In the genomic region with DNA sequence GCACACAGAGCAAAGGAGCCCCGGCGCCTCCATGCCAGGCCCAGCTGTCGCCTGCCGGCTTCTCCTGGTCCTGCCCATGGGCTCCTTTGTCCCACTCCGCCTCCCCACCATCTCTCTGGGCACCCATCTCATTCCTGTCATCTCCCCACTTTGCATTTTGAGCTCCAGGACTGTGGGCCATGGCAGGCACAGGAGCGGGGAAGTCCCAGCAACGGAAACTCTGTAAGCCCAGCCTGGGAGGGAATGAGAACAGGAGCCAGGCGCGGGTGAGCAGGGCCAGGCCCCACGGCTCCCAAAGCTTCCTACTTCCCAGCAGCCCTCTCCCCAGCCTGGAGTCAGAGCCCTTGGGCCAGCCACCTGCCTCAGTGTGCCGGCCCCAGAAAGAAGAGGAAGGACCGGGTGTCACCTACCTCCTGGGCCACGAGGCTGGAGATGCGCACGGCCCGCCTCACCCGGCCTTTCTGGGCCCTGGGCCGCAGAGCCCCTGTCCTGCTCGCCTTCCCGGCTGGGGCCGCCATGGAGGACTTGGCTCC, we compare ENCODE assay signal across 1 cellular context.
TF ChIP-seq lines count a peak whose summit lies in the region.

No MANE protein-coding gene starts in this region.

TF ChIP-seq in K562, 482 proteins besides CTCF, POLR2A, EP300 and RAD21 (continued from another document and continues in another):
- TF ChIP-seq USF1 (CRISPR knock-in tag; IDR thresholded peaks at IDR 0.05) (peak; percentile 45; the same call in 1 of the 2 replicates), KLF6 (CRISPR knock-in tag; IDR thresholded peaks at IDR 0.05; ENCODE audit: borderline replicate concordance) (0 out of 2 replicates have a peak, but pooled peaks have one; percentile 22), ZBTB17 (CRISPR knock-in tag; IDR thresholded peaks at IDR 0.05) (0 out of 2 replicates have a peak, but pooled peaks have one; percentile 22), E2F5 (CRISPR knock-in tag; IDR thresholded peaks at IDR 0.05) (0 out of 2 replicates have a peak, but pooled peaks have one; percentile 60), SAP30 (IDR thresholded peaks at IDR 0.05; ENCODE audit: borderline replicate concordance, insufficient read depth, low read depth, low read length, poor library complexity, severe bottlenecking) (peak; percentile 81), KAT8 (IDR thresholded peaks at IDR 0.05; ENCODE audit: low read depth) (no peak), EGR1 (conservative IDR thresholded peaks at IDR 0.05) (no peak), SP1 (CRISPR knock-in tag; IDR thresholded peaks at IDR 0.05) (peak; percentile 45; the same call in 1 of the 2 replicates), HDAC1 (IDR thresholded peaks at IDR 0.05) (peak in 1 of 2 experiments; percentile 45; a peak in 1 of 4 replicates), ZFX (CRISPR knock-in tag; IDR thresholded peaks at IDR 0.05) (peak; percentile 68; the same call in 1 of the 2 replicates), ZNF778 (CRISPR knock-in tag; IDR thresholded peaks at IDR 0.05) (no peak), UBTF (IDR thresholded peaks at IDR 0.05; ENCODE audit: borderline replicate concordance in 1 of 2, low read depth in 2 of 2, low read length in 2 of 2) (0 out of 4 replicates have a peak, but pooled peaks of 1 of the 2 experiments have one; percentile 17), THRB (CRISPR knock-in tag; conservative IDR thresholded peaks at IDR 0.05) (no peak), DMBX1 (CRISPR knock-in tag; IDR thresholded peaks at IDR 0.05; ENCODE audit: borderline replicate concordance) (no peak), TCFL5 (CRISPR knock-in tag; conservative IDR thresholded peaks at IDR 0.05) (no peak), PPARD (CRISPR knock-in tag; IDR thresholded peaks at IDR 0.05) (no peak), ZNF175 (CRISPR knock-in tag; IDR thresholded peaks at IDR 0.05; ENCODE audit: low read depth) (0 out of 2 replicates have a peak, but pooled peaks have one; percentile 5), REST (CRISPR knock-in tag; IDR thresholded peaks at IDR 0.05; ENCODE audit: low read depth) (no peak), POLR2AphosphoS2 (IDR thresholded peaks at IDR 0.05; ENCODE audit: low read length) (no peak), MXI1 (IDR thresholded peaks at IDR 0.05; ENCODE audit: low read depth, low read length) (no peak), MXD1 (CRISPR knock-in tag; IDR thresholded peaks at IDR 0.05; ENCODE audit: borderline replicate concordance, poor library complexity, severe bottlenecking) (no peak), TGIF2 (CRISPR knock-in tag; IDR thresholded peaks at IDR 0.05) (0 out of 2 replicates have a peak, but pooled peaks have one; percentile 68), TEAD4 (IDR thresholded peaks at IDR 0.05; ENCODE audit: low read length) (0 out of 2 replicates have a peak, but pooled peaks have one; percentile 2), TEAD4 (CRISPR knock-in tag; IDR thresholded peaks at IDR 0.05; ENCODE audit: borderline replicate concordance) (0 out of 2 replicates have a peak, but pooled peaks have one; percentile 43)
- TF ChIP-seq, protein P1, sequence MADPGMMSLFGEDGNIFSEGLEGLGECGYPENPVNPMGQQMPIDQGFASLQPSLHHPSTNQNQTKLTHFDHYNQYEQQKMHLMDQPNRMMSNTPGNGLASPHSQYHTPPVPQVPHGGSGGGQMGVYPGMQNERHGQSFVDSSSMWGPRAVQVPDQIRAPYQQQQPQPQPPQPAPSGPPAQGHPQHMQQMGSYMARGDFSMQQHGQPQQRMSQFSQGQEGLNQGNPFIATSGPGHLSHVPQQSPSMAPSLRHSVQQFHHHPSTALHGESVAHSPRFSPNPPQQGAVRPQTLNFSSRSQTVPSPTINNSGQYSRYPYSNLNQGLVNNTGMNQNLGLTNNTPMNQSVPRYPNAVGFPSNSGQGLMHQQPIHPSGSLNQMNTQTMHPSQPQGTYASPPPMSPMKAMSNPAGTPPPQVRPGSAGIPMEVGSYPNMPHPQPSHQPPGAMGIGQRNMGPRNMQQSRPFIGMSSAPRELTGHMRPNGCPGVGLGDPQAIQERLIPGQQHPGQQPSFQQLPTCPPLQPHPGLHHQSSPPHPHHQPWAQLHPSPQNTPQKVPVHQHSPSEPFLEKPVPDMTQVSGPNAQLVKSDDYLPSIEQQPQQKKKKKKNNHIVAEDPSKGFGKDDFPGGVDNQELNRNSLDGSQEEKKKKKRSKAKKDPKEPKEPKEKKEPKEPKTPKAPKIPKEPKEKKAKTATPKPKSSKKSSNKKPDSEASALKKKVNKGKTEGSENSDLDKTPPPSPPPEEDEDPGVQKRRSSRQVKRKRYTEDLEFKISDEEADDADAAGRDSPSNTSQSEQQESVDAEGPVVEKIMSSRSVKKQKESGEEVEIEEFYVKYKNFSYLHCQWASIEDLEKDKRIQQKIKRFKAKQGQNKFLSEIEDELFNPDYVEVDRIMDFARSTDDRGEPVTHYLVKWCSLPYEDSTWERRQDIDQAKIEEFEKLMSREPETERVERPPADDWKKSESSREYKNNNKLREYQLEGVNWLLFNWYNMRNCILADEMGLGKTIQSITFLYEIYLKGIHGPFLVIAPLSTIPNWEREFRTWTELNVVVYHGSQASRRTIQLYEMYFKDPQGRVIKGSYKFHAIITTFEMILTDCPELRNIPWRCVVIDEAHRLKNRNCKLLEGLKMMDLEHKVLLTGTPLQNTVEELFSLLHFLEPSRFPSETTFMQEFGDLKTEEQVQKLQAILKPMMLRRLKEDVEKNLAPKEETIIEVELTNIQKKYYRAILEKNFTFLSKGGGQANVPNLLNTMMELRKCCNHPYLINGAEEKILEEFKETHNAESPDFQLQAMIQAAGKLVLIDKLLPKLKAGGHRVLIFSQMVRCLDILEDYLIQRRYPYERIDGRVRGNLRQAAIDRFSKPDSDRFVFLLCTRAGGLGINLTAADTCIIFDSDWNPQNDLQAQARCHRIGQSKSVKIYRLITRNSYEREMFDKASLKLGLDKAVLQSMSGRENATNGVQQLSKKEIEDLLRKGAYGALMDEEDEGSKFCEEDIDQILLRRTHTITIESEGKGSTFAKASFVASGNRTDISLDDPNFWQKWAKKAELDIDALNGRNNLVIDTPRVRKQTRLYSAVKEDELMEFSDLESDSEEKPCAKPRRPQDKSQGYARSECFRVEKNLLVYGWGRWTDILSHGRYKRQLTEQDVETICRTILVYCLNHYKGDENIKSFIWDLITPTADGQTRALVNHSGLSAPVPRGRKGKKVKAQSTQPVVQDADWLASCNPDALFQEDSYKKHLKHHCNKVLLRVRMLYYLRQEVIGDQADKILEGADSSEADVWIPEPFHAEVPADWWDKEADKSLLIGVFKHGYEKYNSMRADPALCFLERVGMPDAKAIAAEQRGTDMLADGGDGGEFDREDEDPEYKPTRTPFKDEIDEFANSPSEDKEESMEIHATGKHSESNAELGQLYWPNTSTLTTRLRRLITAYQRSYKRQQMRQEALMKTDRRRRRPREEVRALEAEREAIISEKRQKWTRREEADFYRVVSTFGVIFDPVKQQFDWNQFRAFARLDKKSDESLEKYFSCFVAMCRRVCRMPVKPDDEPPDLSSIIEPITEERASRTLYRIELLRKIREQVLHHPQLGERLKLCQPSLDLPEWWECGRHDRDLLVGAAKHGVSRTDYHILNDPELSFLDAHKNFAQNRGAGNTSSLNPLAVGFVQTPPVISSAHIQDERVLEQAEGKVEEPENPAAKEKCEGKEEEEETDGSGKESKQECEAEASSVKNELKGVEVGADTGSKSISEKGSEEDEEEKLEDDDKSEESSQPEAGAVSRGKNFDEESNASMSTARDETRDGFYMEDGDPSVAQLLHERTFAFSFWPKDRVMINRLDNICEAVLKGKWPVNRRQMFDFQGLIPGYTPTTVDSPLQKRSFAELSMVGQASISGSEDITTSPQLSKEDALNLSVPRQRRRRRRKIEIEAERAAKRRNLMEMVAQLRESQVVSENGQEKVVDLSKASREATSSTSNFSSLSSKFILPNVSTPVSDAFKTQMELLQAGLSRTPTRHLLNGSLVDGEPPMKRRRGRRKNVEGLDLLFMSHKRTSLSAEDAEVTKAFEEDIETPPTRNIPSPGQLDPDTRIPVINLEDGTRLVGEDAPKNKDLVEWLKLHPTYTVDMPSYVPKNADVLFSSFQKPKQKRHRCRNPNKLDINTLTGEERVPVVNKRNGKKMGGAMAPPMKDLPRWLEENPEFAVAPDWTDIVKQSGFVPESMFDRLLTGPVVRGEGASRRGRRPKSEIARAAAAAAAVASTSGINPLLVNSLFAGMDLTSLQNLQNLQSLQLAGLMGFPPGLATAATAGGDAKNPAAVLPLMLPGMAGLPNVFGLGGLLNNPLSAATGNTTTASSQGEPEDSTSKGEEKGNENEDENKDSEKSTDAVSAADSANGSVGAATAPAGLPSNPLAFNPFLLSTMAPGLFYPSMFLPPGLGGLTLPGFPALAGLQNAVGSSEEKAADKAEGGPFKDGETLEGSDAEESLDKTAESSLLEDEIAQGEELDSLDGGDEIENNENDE (IDR thresholded peaks at IDR 0.05; ENCODE audit: low read depth, low read length), result no peak
- TF ChIP-seq, protein P2, sequence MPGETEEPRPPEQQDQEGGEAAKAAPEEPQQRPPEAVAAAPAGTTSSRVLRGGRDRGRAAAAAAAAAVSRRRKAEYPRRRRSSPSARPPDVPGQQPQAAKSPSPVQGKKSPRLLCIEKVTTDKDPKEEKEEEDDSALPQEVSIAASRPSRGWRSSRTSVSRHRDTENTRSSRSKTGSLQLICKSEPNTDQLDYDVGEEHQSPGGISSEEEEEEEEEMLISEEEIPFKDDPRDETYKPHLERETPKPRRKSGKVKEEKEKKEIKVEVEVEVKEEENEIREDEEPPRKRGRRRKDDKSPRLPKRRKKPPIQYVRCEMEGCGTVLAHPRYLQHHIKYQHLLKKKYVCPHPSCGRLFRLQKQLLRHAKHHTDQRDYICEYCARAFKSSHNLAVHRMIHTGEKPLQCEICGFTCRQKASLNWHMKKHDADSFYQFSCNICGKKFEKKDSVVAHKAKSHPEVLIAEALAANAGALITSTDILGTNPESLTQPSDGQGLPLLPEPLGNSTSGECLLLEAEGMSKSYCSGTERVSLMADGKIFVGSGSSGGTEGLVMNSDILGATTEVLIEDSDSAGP (CRISPR knock-in tag; IDR thresholded peaks at IDR 0.05), result 0 out of 2 replicates have a peak, but pooled peaks have one; percentile 73
